ENCODE assay signal across 11 cellular contexts in genomic region chr3:39295184-39295775, GRCh38. TPM values are rescaled to one million over a fixed set of nuclear protein-coding genes. Genes with fewer than 3 reads are reported as not detected.
A peak's percentile ranks its signal among the peaks of the same experiment; 100 is the strongest.
DNase-seq lines count a peak whose midpoint lies in the region; ATAC-seq and TF ChIP-seq lines count a peak whose summit lies in the region.
"Had no signal": no experiment of that assay in that cellular context is flagged by ENCODE, and none has a peak within 500 bp of the region (broad histone marks: within the 10 kb centered on the region; RNA-seq: fewer than 3 reads in every experiment).

No MANE protein-coding gene starts in this region.

- intact Hi-C loops in activated CD8-positive, alpha-beta T cell treated with anti-CD3 and anti-CD28 coated beads for 36 hours (cut with micrococcal nuclease) = no loop called here

- no peaks in the 10 kb centered on the region for H3K27me3 Mint-ChIP-seq in activated CD8-positive, alpha-beta T cell treated with anti-CD3 and anti-CD28 coated beads for 36 hours
- peaks cover 9% of the 10 kb centered on the region for H3K27me3 Mint-ChIP-seq in activated CD8-positive, alpha-beta T cell treated with anti-CD3 and anti-CD28 coated beads, Interleukin-2, amount 10 ng/mL, durations not matched to agents 7 days and 5 days (ENCODE audit: low read depth)

- peak; percentile 42 for ATAC-seq in activated CD8-positive, alpha-beta T cell treated with anti-CD3 and anti-CD28 coated beads for 36 hours
- ATAC-seq in activated CD8-positive, alpha-beta T cell treated with anti-CD3 and anti-CD28 coated beads, Interleukin-2, amount 10 ng/mL, durations not matched to agents 7 days and 5 days = no peak
- ATAC-seq in GM21528 (IDR thresholded peaks at IDR 0.05; ENCODE audit: low FRiP score, unreplicated experiment) = peak; percentile 77
- peak; percentile 80 for ATAC-seq in HG03159 (IDR thresholded peaks at IDR 0.05; ENCODE audit: unreplicated experiment)

- CTCF ChIA-PET in activated CD8-positive, alpha-beta T cell treated with anti-CD3 and anti-CD28 coated beads for 36 hours (lab: Charles Lee) = interaction anchor here (0.7 to 17.3 kb wide), 7 partner anchors 7 to 169 kb away, joined by 3 to 754 read pairs (median 10); partner anchors contain the start of gene XIRP1
- CTCF ChIA-PET in activated CD8-positive, alpha-beta T cell treated with anti-CD3 and anti-CD28 coated beads, Interleukin-2, amount 10 ng/mL, durations not matched to agents 7 days and 5 days (lab: Charles Lee) = interaction anchor here (0.7 to 10.6 kb wide), 11 partner anchors 14 to 117 kb away, joined by 3 to 238 read pairs (median 3); partner anchors contain the start of gene CX3CR1

- H3K27ac Mint-ChIP-seq in activated CD8-positive, alpha-beta T cell treated with anti-CD3 and anti-CD28 coated beads for 36 hours = peak overlapping the region; percentile 72
- H3K27ac Mint-ChIP-seq in activated CD8-positive, alpha-beta T cell treated with anti-CD3 and anti-CD28 coated beads, Interleukin-2, amount 10 ng/mL, durations not matched to agents 7 days and 5 days = no peak overlapping the region

- peaks cover 4% of the 10 kb centered on the region for H3K36me3 Mint-ChIP-seq in activated CD8-positive, alpha-beta T cell treated with anti-CD3 and anti-CD28 coated beads for 36 hours (ENCODE audit: low read depth)
- peaks cover 8% of the 10 kb centered on the region for H3K36me3 Mint-ChIP-seq in activated CD8-positive, alpha-beta T cell treated with anti-CD3 and anti-CD28 coated beads, Interleukin-2, amount 10 ng/mL, durations not matched to agents 7 days and 5 days (ENCODE audit: low read depth)

- H3K4me3 Mint-ChIP-seq in activated CD8-positive, alpha-beta T cell treated with anti-CD3 and anti-CD28 coated beads for 36 hours = no peak overlapping the region
- H3K4me3 Mint-ChIP-seq in activated CD8-positive, alpha-beta T cell treated with anti-CD3 and anti-CD28 coated beads, Interleukin-2, amount 10 ng/mL, durations not matched to agents 7 days and 5 days = no peak overlapping the region

- no peak for DNase-seq in activated CD8-positive, alpha-beta T cell treated with anti-CD3 and anti-CD28 coated beads for 36 hours
- DNase-seq in activated CD8-positive, alpha-beta T cell treated with anti-CD3 and anti-CD28 coated beads, Interleukin-2, amount 10 ng/mL, durations not matched to agents 7 days and 5 days = no peak
- DNase-seq in stimulated activated CD8-positive, alpha-beta memory T cell treated with anti-CD3 and anti-CD28 coated beads, Interleukin-4, amount 100 ng/mL, for 48 hours = peak; percentile 35
- DNase-seq in putamen (ENCODE audit: low spot score) (no peak), NCI-H1436 (lab: John Stamatoyannopoulos, UW) (no peak), middle frontal gyrus (ENCODE audit: extremely low spot score, low spot score) (no peak)
- DNase-seq: ACHN, KBM-7, NCI-H510A had no signal

- H3K4me1 Mint-ChIP-seq in activated CD8-positive, alpha-beta T cell treated with anti-CD3 and anti-CD28 coated beads for 36 hours (ENCODE audit: low read depth) = peaks cover 31% of the 10 kb centered on the region
- peaks cover 37% of the 10 kb centered on the region for H3K4me1 Mint-ChIP-seq in activated CD8-positive, alpha-beta T cell treated with anti-CD3 and anti-CD28 coated beads, Interleukin-2, amount 10 ng/mL, durations not matched to agents 7 days and 5 days (ENCODE audit: low read depth)

- H3K9me3 Mint-ChIP-seq in activated CD8-positive, alpha-beta T cell treated with anti-CD3 and anti-CD28 coated beads for 36 hours = peaks cover 19% of the 10 kb centered on the region
- peaks cover 14% of the 10 kb centered on the region for H3K9me3 Mint-ChIP-seq in activated CD8-positive, alpha-beta T cell treated with anti-CD3 and anti-CD28 coated beads, Interleukin-2, amount 10 ng/mL, durations not matched to agents 7 days and 5 days (ENCODE audit: insufficient read depth)

- POLR2A ChIA-PET in activated CD8-positive, alpha-beta T cell treated with anti-CD3 and anti-CD28 coated beads for 36 hours (lab: Charles Lee) = interaction anchor here (0.6 to 1.0 kb wide), 2 partner anchors 9 to 26 kb away, joined by 3 read pairs; no protein-coding TSS in a partner anchor
- POLR2A ChIA-PET in activated CD8-positive, alpha-beta T cell treated with anti-CD3 and anti-CD28 coated beads, Interleukin-2, amount 10 ng/mL, durations not matched to agents 7 days and 5 days (lab: Charles Lee) = interaction anchor here (0.7 kb wide), 1 partner anchor 92 kb away, joined by 3 read pairs; no protein-coding TSS in a partner anchor

- TF ChIP-seq CTCF in activated CD8-positive, alpha-beta T cell treated with anti-CD3 and anti-CD28 coated beads for 36 hours (IDR thresholded peaks at IDR 0.05) = no peak

RNA-seq across cellular contexts. Expression of gene CX3CR1, which starts 15.4 kb away (rescaled TPM):
- under 1 TPM; 0.34 to 0.88 TPM for total RNA-seq in activated CD8-positive, alpha-beta T cell treated with anti-CD3 and anti-CD28 coated beads for 36 hours
- total RNA-seq in activated CD8-positive, alpha-beta T cell treated with anti-CD3 and anti-CD28 coated beads, Interleukin-2, amount 10 ng/mL, durations not matched to agents 7 days and 5 days = under 1 TPM; 0.42 to 0.95 TPM

RNA-seq across cellular contexts. Expression of gene CCR8, which starts 34.2 kb away (rescaled TPM):
- under 1 TPM; 0.34 to 0.56 TPM for total RNA-seq in activated CD8-positive, alpha-beta T cell treated with anti-CD3 and anti-CD28 coated beads for 36 hours
- under 1 TPM; 0.55 to 0.94 TPM for total RNA-seq in activated CD8-positive, alpha-beta T cell treated with anti-CD3 and anti-CD28 coated beads, Interleukin-2, amount 10 ng/mL, durations not matched to agents 7 days and 5 days
